In genomic region chr11:106503901-106504300, GRCh38 we compare ENCODE assay signal across 1 cellular context.
TF ChIP-seq lines count a peak whose summit lies in the region.

No MANE protein-coding gene starts in this region.

TF ChIP-seq in IMR-90, 13 proteins besides CTCF, POLR2A, EP300 and RAD21:
- no peak for TF ChIP-seq CHD1 (IDR thresholded peaks at IDR 0.05; ENCODE audit: low read depth, low read length)
- TF ChIP-seq MAFK (IDR thresholded peaks at IDR 0.05; ENCODE audit: low read depth, low read length), result no peak
- no peak for TF ChIP-seq BHLHE40 (IDR thresholded peaks at IDR 0.05; ENCODE audit: low read depth, low read length)
- TF ChIP-seq NFE2L2 (IDR thresholded peaks at IDR 0.05; ENCODE audit: low read depth, low read length), result no peak
- TF ChIP-seq, protein P1, sequence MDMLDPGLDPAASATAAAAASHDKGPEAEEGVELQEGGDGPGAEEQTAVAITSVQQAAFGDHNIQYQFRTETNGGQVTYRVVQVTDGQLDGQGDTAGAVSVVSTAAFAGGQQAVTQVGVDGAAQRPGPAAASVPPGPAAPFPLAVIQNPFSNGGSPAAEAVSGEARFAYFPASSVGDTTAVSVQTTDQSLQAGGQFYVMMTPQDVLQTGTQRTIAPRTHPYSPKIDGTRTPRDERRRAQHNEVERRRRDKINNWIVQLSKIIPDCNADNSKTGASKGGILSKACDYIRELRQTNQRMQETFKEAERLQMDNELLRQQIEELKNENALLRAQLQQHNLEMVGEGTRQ (IDR thresholded peaks at IDR 0.05; ENCODE audit: low read depth, low read length), result no peak
- no peak for TF ChIP-seq RFX5 (IDR thresholded peaks at IDR 0.05; ENCODE audit: low read depth, low read length)
- no peak for TF ChIP-seq MXI1 (IDR thresholded peaks at IDR 0.05; ENCODE audit: borderline replicate concordance, low read depth, low read length)
- TF ChIP-seq SMC3 (IDR thresholded peaks at IDR 0.05; ENCODE audit: low read depth, low read length), result no peak
- TF ChIP-seq, protein P2, sequence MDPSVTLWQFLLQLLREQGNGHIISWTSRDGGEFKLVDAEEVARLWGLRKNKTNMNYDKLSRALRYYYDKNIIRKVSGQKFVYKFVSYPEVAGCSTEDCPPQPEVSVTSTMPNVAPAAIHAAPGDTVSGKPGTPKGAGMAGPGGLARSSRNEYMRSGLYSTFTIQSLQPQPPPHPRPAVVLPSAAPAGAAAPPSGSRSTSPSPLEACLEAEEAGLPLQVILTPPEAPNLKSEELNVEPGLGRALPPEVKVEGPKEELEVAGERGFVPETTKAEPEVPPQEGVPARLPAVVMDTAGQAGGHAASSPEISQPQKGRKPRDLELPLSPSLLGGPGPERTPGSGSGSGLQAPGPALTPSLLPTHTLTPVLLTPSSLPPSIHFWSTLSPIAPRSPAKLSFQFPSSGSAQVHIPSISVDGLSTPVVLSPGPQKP (IDR thresholded peaks at IDR 0.05; ENCODE audit: borderline replicate concordance, low read depth, low read length), result no peak
- no peak for TF ChIP-seq RCOR1 (IDR thresholded peaks at IDR 0.05; ENCODE audit: insufficient replicate concordance, low read length)
